ENCODE assay signal across 8 cellular contexts in the genomic region with DNA sequence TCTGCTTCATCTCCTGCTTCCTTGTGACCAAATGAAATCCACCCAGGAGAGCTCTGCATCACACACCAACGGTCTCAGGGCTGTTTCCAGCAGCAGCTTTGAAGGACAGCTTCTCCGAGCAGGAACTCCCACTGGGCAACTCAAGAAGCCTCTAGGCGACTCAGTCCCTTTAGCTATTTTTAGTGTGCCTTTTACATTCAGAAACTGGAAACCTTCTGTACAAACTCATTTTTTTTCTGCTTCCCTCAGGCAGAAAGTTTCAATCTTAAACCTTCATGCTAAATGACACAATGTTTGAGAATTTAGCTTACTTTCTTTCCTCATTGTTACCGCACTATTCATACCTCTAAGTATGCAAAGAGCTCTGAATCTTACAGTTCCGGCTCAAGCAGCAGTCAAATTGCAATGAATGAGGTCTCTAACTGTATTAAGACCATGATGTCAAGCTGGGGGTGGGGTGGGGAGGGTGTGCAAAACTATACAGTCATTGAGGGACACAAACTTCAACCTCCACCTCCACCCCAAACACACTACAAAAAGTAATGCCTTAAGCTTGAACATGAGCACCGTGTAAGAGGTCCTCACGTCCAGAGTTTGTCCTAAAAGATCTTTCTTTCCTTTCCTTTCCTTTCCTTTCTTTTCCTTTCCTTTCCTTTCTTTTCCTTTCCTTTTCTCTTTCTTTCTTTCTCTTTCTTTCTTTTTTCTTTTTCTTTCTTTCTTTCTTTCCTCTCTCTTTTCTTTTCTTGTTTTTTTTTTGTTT. TPM values are rescaled to one million over a fixed set of nuclear protein-coding genes. Genes with fewer than 3 reads are reported as not detected.
A peak's percentile ranks its signal among the peaks of the same experiment; 100 is the strongest.
DNase-seq lines count a peak whose midpoint lies in the region; ATAC-seq and TF ChIP-seq lines count a peak whose summit lies in the region.

No MANE protein-coding gene starts in this region.

- TF ChIP-seq CTCF in BJ (IDR thresholded peaks at IDR 0.05; ENCODE audit: insufficient read depth, low read depth, low read length): no peak
- TF ChIP-seq CTCF in neural crest cell (conservative IDR thresholded peaks at IDR 0.05): no peak

- H3K4me1 Mint-ChIP-seq in activated T-helper 1 cell treated with anti-CD3 and anti-CD28 coated beads, Interleukin-12 subunit alpha, Interleukin-12 subunit beta, Interleukin-2, Interleukin-4 antibody, amounts not matched to agents 30 ng/mL and 10 ng/mL and 1 ng/mL, durations not matched to agents 14 hours and 24 hours and 36 hours (ENCODE audit: low read depth): peaks cover 76% of the 10 kb centered on the region
- peaks cover 26% of the 10 kb centered on the region for H3K4me1 Mint-ChIP-seq in neural crest cell

- POLR2A ChIA-PET in BJ (lab: Charles Lee): interaction anchor here (0.6 to 0.7 kb wide), 4 partner anchors 9 to 116 kb away, joined by 3 read pairs; a partner anchor contains a TSS

- DNase-seq in BJ (ENCODE audit: low read depth): peak; percentile 87
- no peak for DNase-seq in activated T-helper 1 cell treated with anti-CD3 and anti-CD28 coated beads, Interleukin-12 subunit alpha, Interleukin-12 subunit beta, Interleukin-2, Interleukin-4 antibody, amounts not matched to agents 30 ng/mL and 10 ng/mL and 1 ng/mL, durations not matched to agents 14 hours and 24 hours and 36 hours (ENCODE audit: low spot score)
- no peak for DNase-seq in neural crest cell (ENCODE audit: low read depth, low spot score)
- DNase-seq in NCI-H1417 treated with DMSO at 0.1 percent for 48 hours (lab: John Stamatoyannopoulos, UW): no peak
- DNase-seq in hippocampal formation (lab: John Stamatoyannopoulos, UW): no peak
- DNase-seq in NCI-H510A treated with DMSO at 0.1 percent for 48 hours (lab: John Stamatoyannopoulos, UW): no peak

- peaks cover 3% of the 10 kb centered on the region for H3K36me3 Mint-ChIP-seq in activated T-helper 1 cell treated with anti-CD3 and anti-CD28 coated beads, Interleukin-12 subunit alpha, Interleukin-12 subunit beta, Interleukin-2, Interleukin-4 antibody, amounts not matched to agents 30 ng/mL and 10 ng/mL and 1 ng/mL, durations not matched to agents 14 hours and 24 hours and 36 hours (ENCODE audit: low read depth)
- H3K36me3 Mint-ChIP-seq in neural crest cell (ENCODE audit: low read depth): no peaks in the 10 kb centered on the region

- H3K36me3 ChIP-seq in BJ (ENCODE audit: control insufficient read depth, insufficient read depth, low read length): no peaks in the 10 kb centered on the region

- H3K27me3 ChIP-seq in BJ (ENCODE audit: control insufficient read depth, insufficient read depth, low read length): no peaks in the 10 kb centered on the region

- CTCF ChIA-PET in BJ (lab: Yijun Ruan, JAX): interaction anchor here (0.6 to 2.5 kb wide), 9 partner anchors 8 to 598 kb away, joined by 3 to 14 read pairs (median 4); a partner anchor contains a TSS

- intact Hi-C loops in activated T-helper 1 cell treated with anti-CD3 and anti-CD28 coated beads, Interleukin-12 subunit alpha, Interleukin-12 subunit beta, Interleukin-2, Interleukin-4 antibody, amounts not matched to agents 30 ng/mL and 10 ng/mL and 1 ng/mL, durations not matched to agents 14 hours and 24 hours and 36 hours (cut with micrococcal nuclease): loop anchor here (1.0 kb wide), 1 partner anchor 348 kb away; no protein-coding TSS in a partner anchor

- no peaks in the 10 kb centered on the region for H3K27me3 Mint-ChIP-seq in activated T-helper 1 cell treated with anti-CD3 and anti-CD28 coated beads, Interleukin-12 subunit alpha, Interleukin-12 subunit beta, Interleukin-2, Interleukin-4 antibody, amounts not matched to agents 30 ng/mL and 10 ng/mL and 1 ng/mL, durations not matched to agents 14 hours and 24 hours and 36 hours (ENCODE audit: insufficient read depth)
- H3K27me3 Mint-ChIP-seq in neural crest cell (ENCODE audit: low read depth): no peaks in the 10 kb centered on the region

- ATAC-seq in GM19025 (IDR thresholded peaks at IDR 0.05; ENCODE audit: low read depth, unreplicated experiment) (peak; percentile 60), HG03103 (IDR thresholded peaks at IDR 0.05; ENCODE audit: low read depth, unreplicated experiment) (peak; percentile 59)

- no peaks in the 10 kb centered on the region for H3K9me3 Mint-ChIP-seq in activated T-helper 1 cell treated with anti-CD3 and anti-CD28 coated beads, Interleukin-12 subunit alpha, Interleukin-12 subunit beta, Interleukin-2, Interleukin-4 antibody, amounts not matched to agents 30 ng/mL and 10 ng/mL and 1 ng/mL, durations not matched to agents 14 hours and 24 hours and 36 hours
- H3K9me3 Mint-ChIP-seq in neural crest cell: no peaks in the 10 kb centered on the region

- peak overlapping the region; percentile 93 for H3K27ac Mint-ChIP-seq in activated T-helper 1 cell treated with anti-CD3 and anti-CD28 coated beads, Interleukin-12 subunit alpha, Interleukin-12 subunit beta, Interleukin-2, Interleukin-4 antibody, amounts not matched to agents 30 ng/mL and 10 ng/mL and 1 ng/mL, durations not matched to agents 14 hours and 24 hours and 36 hours
- H3K27ac Mint-ChIP-seq in neural crest cell (ENCODE audit: unreplicated experiment): peak overlapping the region; percentile 17

- H3K4me3 ChIP-seq in BJ (ENCODE audit: low read depth, low read length): peak overlapping the region; percentile 8

- peak overlapping the region; percentile 47 for H3K4me3 Mint-ChIP-seq in activated T-helper 1 cell treated with anti-CD3 and anti-CD28 coated beads, Interleukin-12 subunit alpha, Interleukin-12 subunit beta, Interleukin-2, Interleukin-4 antibody, amounts not matched to agents 30 ng/mL and 10 ng/mL and 1 ng/mL, durations not matched to agents 14 hours and 24 hours and 36 hours
- H3K4me3 Mint-ChIP-seq in neural crest cell: no peak overlapping the region

RNA-seq across cellular contexts. Expression of a gene that starts 16.4 kb away (rescaled TPM):
- polyA plus RNA-seq in BJ (2011; rRNA removed): 7.4 and 11.7 TPM in 2 replicates
- 5.1 and 6.5 TPM in 2 replicates for polyA minus RNA-seq in BJ (2011; rRNA and poly(A)+ RNA removed)
- 71.7 and 78.9 TPM in 2 replicates for total RNA-seq in activated T-helper 1 cell treated with anti-CD3 and anti-CD28 coated beads, Interleukin-12 subunit alpha, Interleukin-12 subunit beta, Interleukin-2, Interleukin-4 antibody, amounts not matched to agents 30 ng/mL and 10 ng/mL and 1 ng/mL, durations not matched to agents 14 hours and 24 hours and 36 hours
- total RNA-seq in neural crest cell: 30.2 and 33.3 TPM in 2 replicates
